In genomic region chr18:78827141-78827540, GRCh38 we compare ENCODE assay signal across 37 cellular contexts.
"Had no signal": no experiment of that assay in that cellular context is flagged by ENCODE, and none has a peak within 500 bp of the region (broad histone marks: within the 10 kb centered on the region; RNA-seq: fewer than 3 reads in every experiment).

No MANE protein-coding gene starts in this region.

- DNase-seq: activated CD4-positive, alpha-beta memory T cell treated with anti-CD3 and anti-CD28 coated beads, Interleukin-2, amount 10 ng/mL, durations not matched to agents 7 days and 5 days; activated CD4-positive, alpha-beta T cell treated with anti-CD3 and anti-CD28 coated beads for 1 hour; activated CD4-positive, alpha-beta T cell treated with anti-CD3 and anti-CD28 coated beads for 36 hours; activated CD4-positive, alpha-beta T cell treated with anti-CD3 and anti-CD28 coated beads for 48 hours; activated CD4-positive, alpha-beta T cell treated with anti-CD3 and anti-CD28 coated beads, Interleukin-2, amount 10 ng/mL, durations not matched to agents 7 days and 5 days; activated CD4-positive, alpha-beta T cell treated with anti-CD3 and anti-CD28 coated beads, Interleukin-2, amount 50 U/mL, for 48 hours; activated CD4-positive, CD25-positive, alpha-beta regulatory T cell; activated CD8-positive, alpha-beta memory T cell treated with anti-CD3 and anti-CD28 coated beads, Interleukin-2, amount 50 U/mL, for 4 hours; activated CD8-positive, alpha-beta T cell treated with anti-CD3 and anti-CD28 coated beads, Interleukin-2, amount 10 ng/mL, durations not matched to agents 7 days and 5 days; activated effector memory CD4-positive, alpha-beta T cell treated with anti-CD3 and anti-CD28 coated beads, Interleukin-2, amount 50 U/mL, for 16 hours; activated gamma-delta T cell treated with Interleukin-2 at 50 U/mL for 16 hours; activated naive CD4-positive, alpha-beta T cell; activated naive CD4-positive, alpha-beta T cell treated with anti-CD3 and anti-CD28 coated beads for 36 hours; activated naive CD4-positive, alpha-beta T cell treated with anti-CD3 and anti-CD28 coated beads, Interleukin-2, amount 50 U/mL, for 16 hours; activated naive CD8-positive, alpha-beta T cell treated with anti-CD3 and anti-CD28 coated beads for 36 hours; activated T-cell treated with anti-CD3 and anti-CD28 coated beads for 4 hours; activated T-cell treated with anti-CD3 and anti-CD28 coated beads, Interleukin-2, amount 50 U/mL, for 1 hour; activated T-cell treated with anti-CD3 and anti-CD28 coated beads, Interleukin-2, amount 50 U/mL, for 4 hours; activated T-cell treated with anti-CD3 and anti-CD28 coated beads, Interleukin-2, amount 50 U/mL, for 72 hours; adrenal gland; amniotic stem cell; aorta; body of pancreas; brain microvascular endothelial cell; central memory CD4-positive, alpha-beta T cell; T-helper 1 cell; T-helper 2 cell; T-helper 9 cell; WERI-Rb-1 had no signal

- H3K36me3 ChIP-seq: adrenal gland, brain microvascular endothelial cell, breast epithelium, WERI-Rb-1 had no signal

- H3K4me1 Mint-ChIP-seq: activated CD4-positive, alpha-beta memory T cell treated with anti-CD3 and anti-CD28 coated beads, Interleukin-2, amount 10 ng/mL, durations not matched to agents 7 days and 5 days; activated CD4-positive, alpha-beta T cell treated with anti-CD3 and anti-CD28 coated beads for 36 hours; activated CD4-positive, alpha-beta T cell treated with anti-CD3 and anti-CD28 coated beads, Interleukin-2, amount 10 ng/mL, durations not matched to agents 7 days and 5 days; activated naive CD8-positive, alpha-beta T cell treated with anti-CD3 and anti-CD28 coated beads for 36 hours; activated T-helper 17 cell treated with anti-CD3 and anti-CD28 coated beads, Interleukin-2, amount 50 U/mL, for 72 hours had no signal

- H3K27me3 ChIP-seq: adrenal gland, body of pancreas, brain microvascular endothelial cell had no signal

- H3K4me3 ChIP-seq: adrenal gland, body of pancreas, breast epithelium had no signal

- H3K4me3 Mint-ChIP-seq: activated CD4-positive, alpha-beta memory T cell treated with anti-CD3 and anti-CD28 coated beads, Interleukin-2, amount 10 ng/mL, durations not matched to agents 7 days and 5 days; activated CD4-positive, alpha-beta T cell treated with anti-CD3 and anti-CD28 coated beads for 36 hours; activated CD4-positive, alpha-beta T cell treated with anti-CD3 and anti-CD28 coated beads, Interleukin-2, amount 10 ng/mL, durations not matched to agents 7 days and 5 days; activated CD8-positive, alpha-beta T cell treated with anti-CD3 and anti-CD28 coated beads, Interleukin-2, amount 10 ng/mL, durations not matched to agents 7 days and 5 days; activated naive CD4-positive, alpha-beta T cell treated with anti-CD3 and anti-CD28 coated beads for 36 hours; activated naive CD8-positive, alpha-beta T cell treated with anti-CD3 and anti-CD28 coated beads for 36 hours; activated T-cell treated with anti-CD3 and anti-CD28 coated beads, Interleukin-2, amount 50 U/mL, for 4 hours; activated T-cell treated with anti-CD3 and anti-CD28 coated beads, Interleukin-2, amount 50 U/mL, for 72 hours; activated T-helper 1 cell treated with anti-CD3 and anti-CD28 coated beads, Interleukin-12 subunit alpha, Interleukin-12 subunit beta, Interleukin-2, Interleukin-4 antibody, amounts not matched to agents 30 ng/mL and 10 ng/mL and 1 ng/mL, durations not matched to agents 14 hours and 24 hours and 36 hours; activated T-helper 17 cell treated with anti-CD3 and anti-CD28 coated beads, Interleukin-2, amount 50 U/mL, for 72 hours; T-helper 1 cell treated with Interleukin-12 subunit alpha and Interleukin-12 subunit beta and Interleukin-4 antibody, amounts not matched to agents 30 μg/mL and 1 μg/mL, for 36 hours; T-helper 2 cell treated with Interferon-gamma antibody and Interleukin-4, amounts not matched to agents 5 μg/mL and 100 μg/mL, for 36 hours; WTC11 had no signal

- ATAC-seq: activated CD4-positive, alpha-beta T cell treated with anti-CD3 and anti-CD28 coated beads for 36 hours; activated CD4-positive, CD25-positive, alpha-beta regulatory T cell treated with anti-CD3 and anti-CD28 coated beads, Interleukin-2, amount 50 U/mL, for 24 hours; activated CD8-positive, alpha-beta T cell treated with anti-CD3 and anti-CD28 coated beads, Interleukin-2, amount 10 ng/mL, durations not matched to agents 7 days and 5 days; activated naive CD4-positive, alpha-beta T cell treated with anti-CD3 and anti-CD28 coated beads, Interleukin-2, amount 50 U/mL, for 72 hours; activated T-cell treated with anti-CD3 and anti-CD28 coated beads, Interleukin-2, amount 50 U/mL, for 4 hours; activated T-cell treated with anti-CD3 and anti-CD28 coated beads, Interleukin-2, amount 50 U/mL, for 72 hours; activated T-helper 17 cell treated with anti-CD3 and anti-CD28 coated beads, Interleukin-2, amount 50 U/mL, for 72 hours; body of pancreas; WTC11 had no signal

- H3K36me3 Mint-ChIP-seq: activated naive CD4-positive, alpha-beta T cell treated with anti-CD3 and anti-CD28 coated beads, Interleukin-2, amount 50 U/mL, for 72 hours; activated naive CD8-positive, alpha-beta T cell treated with anti-CD3 and anti-CD28 coated beads for 36 hours had no signal

- H3K27me3 Mint-ChIP-seq: activated CD4-positive, alpha-beta memory T cell treated with anti-CD3 and anti-CD28 coated beads, Interleukin-2, amount 10 ng/mL, durations not matched to agents 7 days and 5 days; activated CD4-positive, alpha-beta T cell treated with anti-CD3 and anti-CD28 coated beads, Interleukin-2, amount 10 ng/mL, durations not matched to agents 7 days and 5 days had no signal

- H3K9me3 Mint-ChIP-seq: activated CD4-positive, alpha-beta memory T cell treated with anti-CD3 and anti-CD28 coated beads, Interleukin-2, amount 10 ng/mL, durations not matched to agents 7 days and 5 days; activated CD4-positive, alpha-beta T cell treated with anti-CD3 and anti-CD28 coated beads, Interleukin-2, amount 10 ng/mL, durations not matched to agents 7 days and 5 days; activated naive CD4-positive, alpha-beta T cell treated with anti-CD3 and anti-CD28 coated beads for 36 hours; activated naive CD4-positive, alpha-beta T cell treated with anti-CD3 and anti-CD28 coated beads, Interleukin-2, amount 50 U/mL, for 72 hours; activated naive CD8-positive, alpha-beta T cell treated with anti-CD3 and anti-CD28 coated beads for 36 hours; activated T-cell treated with anti-CD3 and anti-CD28 coated beads, Interleukin-2, amount 50 U/mL, for 4 hours; activated T-cell treated with anti-CD3 and anti-CD28 coated beads, Interleukin-2, amount 50 U/mL, for 72 hours; activated T-helper 1 cell treated with anti-CD3 and anti-CD28 coated beads, Interleukin-12 subunit alpha, Interleukin-12 subunit beta, Interleukin-2, Interleukin-4 antibody, amounts not matched to agents 30 ng/mL and 10 ng/mL and 1 ng/mL, durations not matched to agents 14 hours and 24 hours and 36 hours; activated T-helper 17 cell treated with anti-CD3 and anti-CD28 coated beads, Interleukin-2, amount 50 U/mL, for 72 hours; T-helper 1 cell treated with Interleukin-12 subunit alpha and Interleukin-12 subunit beta and Interleukin-4 antibody, amounts not matched to agents 30 μg/mL and 1 μg/mL, for 36 hours; T-helper 2 cell treated with Interferon-gamma antibody and Interleukin-4, amounts not matched to agents 5 μg/mL and 100 μg/mL, for 36 hours had no signal

- H3K27ac Mint-ChIP-seq: activated CD4-positive, alpha-beta memory T cell treated with anti-CD3 and anti-CD28 coated beads, Interleukin-2, amount 10 ng/mL, durations not matched to agents 7 days and 5 days; activated CD4-positive, alpha-beta T cell treated with anti-CD3 and anti-CD28 coated beads for 36 hours; activated CD4-positive, alpha-beta T cell treated with anti-CD3 and anti-CD28 coated beads, Interleukin-2, amount 10 ng/mL, durations not matched to agents 7 days and 5 days; activated CD8-positive, alpha-beta T cell treated with anti-CD3 and anti-CD28 coated beads, Interleukin-2, amount 10 ng/mL, durations not matched to agents 7 days and 5 days; activated naive CD4-positive, alpha-beta T cell treated with anti-CD3 and anti-CD28 coated beads for 36 hours; activated naive CD4-positive, alpha-beta T cell treated with anti-CD3 and anti-CD28 coated beads, Interleukin-2, amount 50 U/mL, for 72 hours; activated naive CD8-positive, alpha-beta T cell treated with anti-CD3 and anti-CD28 coated beads for 36 hours; activated T-cell treated with anti-CD3 and anti-CD28 coated beads, Interleukin-2, amount 50 U/mL, for 72 hours; activated T-helper 1 cell treated with anti-CD3 and anti-CD28 coated beads, Interleukin-12 subunit alpha, Interleukin-12 subunit beta, Interleukin-2, Interleukin-4 antibody, amounts not matched to agents 30 ng/mL and 10 ng/mL and 1 ng/mL, durations not matched to agents 14 hours and 24 hours and 36 hours; activated T-helper 17 cell treated with anti-CD3 and anti-CD28 coated beads, Interleukin-2, amount 50 U/mL, for 72 hours; T-helper 1 cell treated with Interleukin-12 subunit alpha and Interleukin-12 subunit beta and Interleukin-4 antibody, amounts not matched to agents 30 μg/mL and 1 μg/mL, for 36 hours; T-helper 2 cell treated with Interferon-gamma antibody and Interleukin-4, amounts not matched to agents 5 μg/mL and 100 μg/mL, for 36 hours; WTC11 had no signal

- H3K4me1 ChIP-seq: adrenal gland, body of pancreas, breast epithelium had no signal

- H3K9me3 ChIP-seq: adrenal gland, body of pancreas, breast epithelium had no signal

- H3K27ac ChIP-seq: adrenal gland, body of pancreas, brain microvascular endothelial cell, breast epithelium, WERI-Rb-1 had no signal
